33 cellular contexts compared by ENCODE assay signal in genomic region chr3:55267206-55267930, GRCh38.
DNase-seq lines count a peak whose midpoint lies in the region; ATAC-seq, FAIRE-seq and TF ChIP-seq lines count a peak whose summit lies in the region.
"Had no signal": no experiment of that assay in that cellular context is flagged by ENCODE, and none has a peak within 500 bp of the region (broad histone marks: within the 10 kb centered on the region; RNA-seq: fewer than 3 reads in every experiment).

No MANE protein-coding gene starts in this region.

- no peak overlapping the region for H2BK20ac ChIP-seq in H9 (ENCODE audit: low read depth, low read length, poor library complexity, severe bottlenecking)

- H2BK5ac ChIP-seq in H9 (ENCODE audit: insufficient read length, low read length), result no peak overlapping the region

- H3K4me3 Mint-ChIP-seq in H9 (no peak overlapping the region), astrocyte (ENCODE audit: unreplicated experiment) (no peak overlapping the region)
- H3K4me3 Mint-ChIP-seq: activated T-cell treated with anti-CD3 and anti-CD28 coated beads, Interleukin-2, amount 50 U/mL, for 72 hours; brain; neural progenitor cell; T-helper 17 cell had no signal

- H3K14ac ChIP-seq in H9 (ENCODE audit: insufficient read depth, low read length), result no peak overlapping the region

- H2BK15ac ChIP-seq in H9 (ENCODE audit: low read depth, low read length), result no peak overlapping the region

- no peaks in the 10 kb centered on the region for H3K36me3 ChIP-seq in astrocyte (ENCODE audit: insufficient read depth, low read length)
- H3K36me3 ChIP-seq: adrenal gland, BLaER1, neural progenitor cell, right atrium auricular region, tibial nerve had no signal

- H3K4me1 ChIP-seq in H9 (ENCODE audit: insufficient read depth, low read length) (peaks cover 6% of the 10 kb centered on the region; the same call in 1 of the 2 replicates), astrocyte (ENCODE audit: insufficient read depth, low read length) (peaks cover 9% of the 10 kb centered on the region)
- H3K4me1 ChIP-seq: adrenal gland, BLaER1, neural progenitor cell, parathyroid adenoma, right atrium auricular region, tibial nerve had no signal

- H3K9ac ChIP-seq in H9 (ENCODE audit: extremely low read depth, insufficient read length, low read length), result no peak overlapping the region
- H3K9ac ChIP-seq in astrocyte (ENCODE audit: low read length), result no peak overlapping the region
- H3K9ac ChIP-seq: BLaER1, KMS-11, neural progenitor cell, parathyroid adenoma had no signal

- H3K27ac ChIP-seq in H9 (ENCODE audit: insufficient read length, low read depth, low read length), result no peak overlapping the region
- H3K27ac ChIP-seq in astrocyte (ENCODE audit: low read depth, low read length), result no peak overlapping the region
- H3K27ac ChIP-seq: adrenal gland, BLaER1, HL-60, KMS-11, neural progenitor cell, parathyroid adenoma, right atrium auricular region, tibial nerve had no signal

- TF ChIP-seq CTCF in H9 (conservative IDR thresholded peaks at IDR 0.05) (no peak), astrocyte (IDR thresholded peaks at IDR 0.05; ENCODE audit: insufficient read depth, low read depth, low read length) (no peak)

- no peak overlapping the region for H3T11ph ChIP-seq in H9 (ENCODE audit: low read length)

- H4K20me1 ChIP-seq in H9 (ENCODE audit: control insufficient read depth, insufficient read depth, insufficient read length) (no peaks in the 10 kb centered on the region), astrocyte (ENCODE audit: insufficient read depth, low read length) (no peaks in the 10 kb centered on the region)
- H4K20me1 ChIP-seq: BLaER1 had no signal

- H3K27me3 Mint-ChIP-seq in H9 (ENCODE audit: low read depth), result peaks cover 2% of the 10 kb centered on the region
- no peaks in the 10 kb centered on the region for H3K27me3 Mint-ChIP-seq in astrocyte (ENCODE audit: low read depth, unreplicated experiment)
- H3K27me3 Mint-ChIP-seq: T-helper 17 cell had no signal

- H3K79me1 ChIP-seq in H9 (ENCODE audit: insufficient read depth, low read depth, low read length, poor library complexity, severe bottlenecking), result no peaks in the 10 kb centered on the region

- H3K4me3 ChIP-seq in astrocyte (ENCODE audit: insufficient read depth, low read depth, low read length), result no peak overlapping the region
- H3K4me3 ChIP-seq: BLaER1, neural progenitor cell, right atrium auricular region, tibial nerve had no signal

- H3K56ac ChIP-seq in H9 (ENCODE audit: insufficient read length, low read depth, low read length), result no peak overlapping the region

- H2BK120ac ChIP-seq in H9 (ENCODE audit: low read depth, low read length, poor library complexity, severe bottlenecking), result no peak overlapping the region

- no peaks in the 10 kb centered on the region for H3K36me3 Mint-ChIP-seq in H9 (ENCODE audit: insufficient read depth in 1 of 3, low read depth in 3 of 3)
- no peaks in the 10 kb centered on the region for H3K36me3 Mint-ChIP-seq in astrocyte (ENCODE audit: low read depth, unreplicated experiment)
- H3K36me3 Mint-ChIP-seq: brain, neural progenitor cell had no signal

- H4K91ac ChIP-seq in H9 (ENCODE audit: insufficient read length, low read depth, low read length), result no peak overlapping the region

- H3K23me2 ChIP-seq in H9 (ENCODE audit: insufficient read length, low read depth, low read length, poor library complexity, severe bottlenecking), result no peaks in the 10 kb centered on the region

- H3K4ac ChIP-seq in H9 (ENCODE audit: low read depth, low read length), result no peak overlapping the region

- peak; percentile 18 for DNase-seq in AG08396 (ENCODE audit: low spot score)
- DNase-seq in H9, result no peak
- peak; percentile 40 for DNase-seq in astrocyte (ENCODE audit: low read depth)
- peak; percentile 47 for DNase-seq in kidney glomerular epithelial cell (lab: John Stamatoyannopoulos, UW)
- no peak for DNase-seq in activated CD4-positive, CD25-positive, alpha-beta regulatory T cell treated with anti-CD3 and anti-CD28 coated beads, Interleukin-2, amount 50 U/mL, for 72 hours
- DNase-seq: activated CD4-positive, alpha-beta T cell treated with anti-CD3 and anti-CD28 coated beads, Interleukin-2, amount 50 U/mL, for 4 hours; activated naive CD4-positive, alpha-beta T cell; activated T-cell treated with anti-CD3 and anti-CD28 coated beads, Interleukin-2, amount 50 U/mL, for 72 hours; adrenal gland; DMS153; left ventricle myocardium superior; NCI-H1436; NCI-H2081 treated with DMSO at 0.1 percent for 48 hours; NCI-H2227 treated with DMSO at 0.1 percent for 48 hours; NCI-H526 treated with DMSO at 0.1 percent for 48 hours; NK-92 treated with Interleukin-12 subunit alpha and Interleukin-12 subunit beta, amount 100 ng/mL, for 24 hours; PC-3; stimulated activated CD4-positive, alpha-beta T cell treated with anti-CD3 and anti-CD28 coated beads, Interleukin-2, amount 100 ng/mL, for 48 hours; T-helper 17 cell had no signal

- no peaks in the 10 kb centered on the region for H3K27me3 ChIP-seq in H9 (ENCODE audit: insufficient read depth, low read length)
- H3K27me3 ChIP-seq in astrocyte (ENCODE audit: insufficient read depth, low read length), result no peaks in the 10 kb centered on the region
- H3K27me3 ChIP-seq: adrenal gland, BLaER1, neural progenitor cell, right atrium auricular region, tibial nerve had no signal

- no CpG with 5 or more reads among the region's 2 CpGs for WGBS in H9 (ENCODE audit: extremely low coverage, insufficient read length, low lambda C conversion rate)

- no peak overlapping the region for H2AK5ac ChIP-seq in H9 (ENCODE audit: insufficient read length, low read length)

- H3K23ac ChIP-seq in H9 (ENCODE audit: insufficient read length, low read depth, low read length), result no peak overlapping the region

- H3K9me3 Mint-ChIP-seq in H9 (no peaks in the 10 kb centered on the region), astrocyte (ENCODE audit: unreplicated experiment) (no peaks in the 10 kb centered on the region)
- H3K9me3 Mint-ChIP-seq: brain had no signal

- ATAC-seq in HG03571 (IDR thresholded peaks at IDR 0.05; ENCODE audit: unreplicated experiment) (no peak), HG03521 (IDR thresholded peaks at IDR 0.05; ENCODE audit: unreplicated experiment) (no peak), HG02884 (IDR thresholded peaks at IDR 0.05; ENCODE audit: unreplicated experiment) (no peak)
- ATAC-seq: activated T-cell treated with anti-CD3 and anti-CD28 coated beads, Interleukin-2, amount 50 U/mL, for 72 hours; left ventricle myocardium superior; PC-3; T-helper 17 cell had no signal

- no peaks in the 10 kb centered on the region for H3K79me2 ChIP-seq in H9 (ENCODE audit: insufficient read depth, low read length)
- H3K79me2 ChIP-seq in astrocyte (ENCODE audit: insufficient read depth, low read length), result no peaks in the 10 kb centered on the region
- H3K79me2 ChIP-seq: parathyroid adenoma had no signal

- H3K4me2 ChIP-seq in H9 (ENCODE audit: insufficient read depth, insufficient read length, low read length), result no peak overlapping the region
- no peak overlapping the region for H3K4me2 ChIP-seq in astrocyte (ENCODE audit: low read length)
- H3K4me2 ChIP-seq: BLaER1, KMS-11, neural progenitor cell had no signal

- peak overlapping the region; percentile 46 for H4K5ac ChIP-seq in H9 (ENCODE audit: insufficient read length, low read depth, low read length)

- FAIRE-seq in astrocyte (lab: Jason Lieb, UNC), result peak; percentile 29
- FAIRE-seq: A204.1, G401.6, TTC549 had no signal

- no peak overlapping the region for H3K27ac Mint-ChIP-seq in H9
- H3K27ac Mint-ChIP-seq in astrocyte (ENCODE audit: unreplicated experiment), result no peak overlapping the region
- H3K27ac Mint-ChIP-seq: activated T-cell treated with anti-CD3 and anti-CD28 coated beads, Interleukin-2, amount 50 U/mL, for 72 hours; brain; neural progenitor cell; T-helper 17 cell had no signal

- peaks cover 16 to 17% of the 10 kb centered on the region in 2 experiments for H3K4me1 Mint-ChIP-seq in H9
- H3K4me1 Mint-ChIP-seq in astrocyte (ENCODE audit: low read depth, unreplicated experiment), result peaks cover 25% of the 10 kb centered on the region
- H3K4me1 Mint-ChIP-seq: T-helper 17 cell had no signal

- no peak overlapping the region for H3K18ac ChIP-seq in H9 (ENCODE audit: insufficient read length, low read depth, low read length)

- H2BK12ac ChIP-seq in H9 (ENCODE audit: insufficient read length, low read depth, low read length), result no peak overlapping the region

- H2AFZ ChIP-seq in H9 (ENCODE audit: low read length) (no peak overlapping the region), astrocyte (ENCODE audit: low read depth, low read length) (no peak overlapping the region)
- H2AFZ ChIP-seq: neural progenitor cell, parathyroid adenoma had no signal

- H4K8ac ChIP-seq in H9 (replicated peaks; ENCODE audit: insufficient read length, low read depth, low read length), result no peak overlapping the region

- H3K9me3 ChIP-seq in H9 (ENCODE audit: control insufficient read depth, low read depth, low read length) (no peaks in the 10 kb centered on the region), astrocyte (ENCODE audit: insufficient read depth, low read depth, low read length) (no peaks in the 10 kb centered on the region)
- H3K9me3 ChIP-seq: adrenal gland, BLaER1, right atrium auricular region, tibial nerve had no signal

Comparison
In these comparisons a context has a peak if more than half of its experiments do, and no peak if none do; other contexts are left out.
1. DNase-seq: peak in AG08396 (single experiment), astrocyte (single experiment) and kidney glomerular epithelial cell (single experiment); none in H9 (single experiment) and activated CD4-positive, CD25-positive, alpha-beta regulatory T cell treated with anti-CD3 and anti-CD28 coated beads, Interleukin-2, amount 50 U/mL, for 72 hours (single experiment).